ENCODE assay signal across 7 cellular contexts in genomic region chrX:130916636-130917422, GRCh38. TPM values are rescaled to one million over a fixed set of nuclear protein-coding genes. Genes with fewer than 3 reads are reported as not detected.
DNase-seq lines count a peak whose midpoint lies in the region; ATAC-seq and TF ChIP-seq lines count a peak whose summit lies in the region.

No MANE protein-coding gene starts in this region.

- H3K36me3 ChIP-seq in osteoblast (ENCODE audit: insufficient read depth, low read length) = no peaks in the 10 kb centered on the region

- TF ChIP-seq CTCF in activated CD8-positive, alpha-beta T cell treated with anti-CD3 and anti-CD28 coated beads for 36 hours (IDR thresholded peaks at IDR 0.05) = peak; percentile 65
- peak; percentile 71 for TF ChIP-seq CTCF in osteoblast (IDR thresholded peaks at IDR 0.05; ENCODE audit: extremely low read depth, low read depth, low read length)

- no peaks in the 10 kb centered on the region for H3K36me3 Mint-ChIP-seq in activated CD8-positive, alpha-beta T cell treated with anti-CD3 and anti-CD28 coated beads for 36 hours (ENCODE audit: low read depth)

- H3K9me3 ChIP-seq in osteoblast (ENCODE audit: low read depth, low read length) = no peaks in the 10 kb centered on the region

- CTCF ChIA-PET in activated CD8-positive, alpha-beta T cell treated with anti-CD3 and anti-CD28 coated beads for 36 hours (lab: Charles Lee) = interaction anchor here (0.6 to 4.2 kb wide), 17 partner anchors 9 to 812 kb away, joined by 3 to 24 read pairs (median 4); partner anchors contain the start of genes ENOX2 and RBMX2

- ATAC-seq in activated CD8-positive, alpha-beta T cell treated with anti-CD3 and anti-CD28 coated beads for 36 hours = no peak
- ATAC-seq in HG02981 (IDR thresholded peaks at IDR 0.05; ENCODE audit: unreplicated experiment) = no peak

- in situ Hi-C loops in G401 (cut with HindIII; ENCODE audit: low sequenced_read_pairs) = no loop called here

- H3K9me3 Mint-ChIP-seq in activated CD8-positive, alpha-beta T cell treated with anti-CD3 and anti-CD28 coated beads for 36 hours = no peaks in the 10 kb centered on the region

- H3K27ac ChIP-seq in osteoblast (ENCODE audit: low read depth, low read length) = no peak overlapping the region

- no peaks in the 10 kb centered on the region for H3K79me2 ChIP-seq in osteoblast (ENCODE audit: insufficient read depth, low read length)

- H3K4me3 ChIP-seq in osteoblast (ENCODE audit: insufficient read depth, low read length) = no peak overlapping the region

- no peak overlapping the region for H3K4me2 ChIP-seq in osteoblast (ENCODE audit: insufficient read depth, low read length)

- peak; percentile 55 for DNase-seq in G401 (ENCODE audit: low spot score)
- peak; percentile 23 for DNase-seq in HCEC 1CT
- peak; percentile 47 to 62 for DNase-seq in NCI-H524 (lab: John Stamatoyannopoulos, UW)
- DNase-seq in activated CD8-positive, alpha-beta T cell treated with anti-CD3 and anti-CD28 coated beads for 36 hours = peak; percentile 39
- peak; percentile 63 for DNase-seq in fibroblast of peridontal ligament (ENCODE audit: extremely low read depth)
- peak; percentile 81 for DNase-seq in osteoblast (ENCODE audit: insufficient read length, low spot score, missing footprints)

- H3K27ac Mint-ChIP-seq in activated CD8-positive, alpha-beta T cell treated with anti-CD3 and anti-CD28 coated beads for 36 hours = no peak overlapping the region

- POLR2A ChIA-PET in activated CD8-positive, alpha-beta T cell treated with anti-CD3 and anti-CD28 coated beads for 36 hours (lab: Charles Lee) = no interaction called here

- intact Hi-C loops in activated CD8-positive, alpha-beta T cell treated with anti-CD3 and anti-CD28 coated beads for 36 hours (cut with micrococcal nuclease) = loop anchor here (2.0 to 5.0 kb wide), 2 partner anchors 378 to 585 kb away; no protein-coding TSS in a partner anchor

- H3K4me3 Mint-ChIP-seq in activated CD8-positive, alpha-beta T cell treated with anti-CD3 and anti-CD28 coated beads for 36 hours = no peak overlapping the region

- peaks cover 7% of the 10 kb centered on the region for H3K27me3 ChIP-seq in osteoblast (ENCODE audit: insufficient read depth, low read length)

- H3K4me1 Mint-ChIP-seq in activated CD8-positive, alpha-beta T cell treated with anti-CD3 and anti-CD28 coated beads for 36 hours (ENCODE audit: low read depth) = no peaks in the 10 kb centered on the region

- H4K20me1 ChIP-seq in osteoblast (ENCODE audit: insufficient read depth, low read length) = no peaks in the 10 kb centered on the region

- H3K27me3 Mint-ChIP-seq in activated CD8-positive, alpha-beta T cell treated with anti-CD3 and anti-CD28 coated beads for 36 hours = peaks cover 2% of the 10 kb centered on the region

- H3K4me1 ChIP-seq in osteoblast (ENCODE audit: insufficient read depth, low read length) = no peaks in the 10 kb centered on the region

- H2AFZ ChIP-seq in osteoblast (ENCODE audit: low read length) = no peak overlapping the region

RNA-seq across cellular contexts. Expression of gene ENOX2, which starts 13.8 kb away (rescaled TPM):
- total RNA-seq in G401 (2014; rRNA removed; shearing (Covaris generic)) = 3.3 and 5.4 TPM in 2 replicates
- 10 to 100 TPM in 1 of 2 experiments, 1 to 10 TPM in 1; 9.6 to 12.0 TPM for total RNA-seq in activated CD8-positive, alpha-beta T cell treated with anti-CD3 and anti-CD28 coated beads for 36 hours
- 8.0 and 13.3 TPM in 2 replicates for total RNA-seq in osteoblast

Comparison
In these comparisons a context has a peak if more than half of its experiments do, and no peak if none do; other contexts are left out.
1. DNase-seq: peak in every context shown above with its lines; median percentile 81 in osteoblast; 63 in fibroblast of peridontal ligament; 55 in G401; 54 in NCI-H524; 39 in activated CD8-positive, alpha-beta T cell treated with anti-CD3 and anti-CD28 coated beads for 36 hours; 23 in HCEC 1CT.